ENCODE assay signal across 9 cellular contexts in genomic region chr1:232575524-232576040, GRCh38. TPM values are rescaled to one million over a fixed set of nuclear protein-coding genes. Genes with fewer than 3 reads are reported as not detected.
A peak's percentile ranks its signal among the peaks of the same experiment; 100 is the strongest.
DNase-seq lines count a peak whose midpoint lies in the region; ATAC-seq and TF ChIP-seq lines count a peak whose summit lies in the region.
"Had no signal": no experiment of that assay in that cellular context is flagged by ENCODE, and none has a peak within 500 bp of the region (broad histone marks: within the 10 kb centered on the region; RNA-seq: fewer than 3 reads in every experiment).

No MANE protein-coding gene starts in this region.

- H3K4me1 ChIP-seq in heart right ventricle: peaks cover 0 to 96% (median 64%) of the 10 kb centered on the region in 9 donors
- H3K4me1 ChIP-seq in gastroesophageal sphincter: peaks cover 0 to 76% (median 0%) of the 10 kb centered on the region in 3 donors
- H3K4me1 ChIP-seq in upper lobe of left lung: peaks cover 33 to 58% (median 47%) of the 10 kb centered on the region in 4 donors
- H3K4me1 ChIP-seq: BE2C had no signal

- H3K36me3 ChIP-seq in heart right ventricle: no peaks in the 10 kb centered on the region
- no peaks in the 10 kb centered on the region for H3K36me3 ChIP-seq in gastroesophageal sphincter
- no peaks in the 10 kb centered on the region for H3K36me3 ChIP-seq in upper lobe of left lung
- H3K36me3 ChIP-seq: BE2C had no signal

- peaks cover 3% of the 10 kb centered on the region for H3K36me3 Mint-ChIP-seq in activated T-helper 1 cell treated with anti-CD3 and anti-CD28 coated beads, Interleukin-12 subunit alpha, Interleukin-12 subunit beta, Interleukin-2, Interleukin-4 antibody, amounts not matched to agents 30 ng/mL and 10 ng/mL and 1 ng/mL, durations not matched to agents 14 hours and 24 hours and 36 hours (ENCODE audit: low read depth)
- no peaks in the 10 kb centered on the region for H3K36me3 Mint-ChIP-seq in stimulated activated naive B cell treated with anti-CD40 and anti-IgM and Interleukin-4, amounts not matched to agents 10 μg/mL and 1 μg/mL and 100 μg/mL, for 72 hours

- WGBS in heart right ventricle, 2 donors: 63 to 76% methylated on average over 6 of the region's 6 CpGs
- 42 to 52% methylated on average over 6 of the region's 6 CpGs for WGBS in gastroesophageal sphincter (ENCODE audit: low coverage in 1 of 2), 2 donors
- 59 to 74% methylated on average over 6 of the region's 6 CpGs for WGBS in upper lobe of left lung, 2 donors

- DNase-seq in heart right ventricle (no peak), Right ventricle myocardium inferior (ENCODE audit: missing footprints) (no peak), upper lobe of left lung (no peak), NCI-H524 treated with DMSO at 0.1 percent for 48 hours (lab: John Stamatoyannopoulos, UW) (no peak), HT-29 (ENCODE audit: low spot score) (no peak)
- DNase-seq in activated T-helper 1 cell treated with anti-CD3 and anti-CD28 coated beads, Interleukin-12 subunit alpha, Interleukin-12 subunit beta, Interleukin-2, Interleukin-4 antibody, amounts not matched to agents 30 ng/mL and 10 ng/mL and 1 ng/mL, durations not matched to agents 14 hours and 24 hours and 36 hours (ENCODE audit: low spot score): no peak
- no peak for DNase-seq in stimulated activated naive B cell treated with anti-CD40 and anti-IgM and Interleukin-4, amounts not matched to agents 10 μg/mL and 1 μg/mL and 100 μg/mL, for 72 hours
- DNase-seq: BE2C had no signal

- H3K27ac ChIP-seq in heart right ventricle: peak overlapping the region in 7 of 10 donors; percentile 4 to 70 (median 32)
- H3K27ac ChIP-seq in gastroesophageal sphincter: peak overlapping the region; percentile 57 to 76 (median 68)
- H3K27ac ChIP-seq in upper lobe of left lung: peak overlapping the region in 3 of 4 donors; percentile 20 to 86 (median 35)

- TF ChIP-seq POLR2A in gastroesophageal sphincter (IDR thresholded peaks at IDR 0.05) (no peak), upper lobe of left lung (IDR thresholded peaks at IDR 0.05) (no peak)

- H3K27me3 Mint-ChIP-seq in activated T-helper 1 cell treated with anti-CD3 and anti-CD28 coated beads, Interleukin-12 subunit alpha, Interleukin-12 subunit beta, Interleukin-2, Interleukin-4 antibody, amounts not matched to agents 30 ng/mL and 10 ng/mL and 1 ng/mL, durations not matched to agents 14 hours and 24 hours and 36 hours (ENCODE audit: insufficient read depth): no peaks in the 10 kb centered on the region
- no peaks in the 10 kb centered on the region for H3K27me3 Mint-ChIP-seq in stimulated activated naive B cell treated with anti-CD40 and anti-IgM and Interleukin-4, amounts not matched to agents 10 μg/mL and 1 μg/mL and 100 μg/mL, for 72 hours

- TF ChIP-seq CTCF in heart right ventricle (IDR thresholded peaks at IDR 0.05) (no peak), gastroesophageal sphincter (IDR thresholded peaks at IDR 0.05) (no peak), upper lobe of left lung (IDR thresholded peaks at IDR 0.05) (no peak)

- peaks cover 53% of the 10 kb centered on the region for H3K4me1 Mint-ChIP-seq in activated T-helper 1 cell treated with anti-CD3 and anti-CD28 coated beads, Interleukin-12 subunit alpha, Interleukin-12 subunit beta, Interleukin-2, Interleukin-4 antibody, amounts not matched to agents 30 ng/mL and 10 ng/mL and 1 ng/mL, durations not matched to agents 14 hours and 24 hours and 36 hours (ENCODE audit: low read depth)
- no peaks in the 10 kb centered on the region for H3K4me1 Mint-ChIP-seq in stimulated activated naive B cell treated with anti-CD40 and anti-IgM and Interleukin-4, amounts not matched to agents 10 μg/mL and 1 μg/mL and 100 μg/mL, for 72 hours

- TF ChIP-seq EP300 in gastroesophageal sphincter (IDR thresholded peaks at IDR 0.05) (no peak), upper lobe of left lung (IDR thresholded peaks at IDR 0.05) (no peak)

- intact Hi-C loops in heart right ventricle (cut with DNase I): loop anchor here in 3 of 10 donors (5.0 to 10.0 kb wide), 2 partner anchors 42 to 49 kb away; no protein-coding TSS in a partner anchor
- intact Hi-C loops in Right ventricle myocardium inferior (cut with DNase I): no loop called here
- intact Hi-C loops in activated T-helper 1 cell treated with anti-CD3 and anti-CD28 coated beads, Interleukin-12 subunit alpha, Interleukin-12 subunit beta, Interleukin-2, Interleukin-4 antibody, amounts not matched to agents 30 ng/mL and 10 ng/mL and 1 ng/mL, durations not matched to agents 14 hours and 24 hours and 36 hours (cut with micrococcal nuclease): loop anchor here (5.0 kb wide), 1 partner anchor 48 kb away; no protein-coding TSS in a partner anchor

- ATAC-seq in heart right ventricle: no peak
- no peak for ATAC-seq in Right ventricle myocardium inferior
- ATAC-seq in gastroesophageal sphincter: peak; percentile 39
- no peak for ATAC-seq in upper lobe of left lung (ENCODE audit: low FRiP score in 2 of 2)
- ATAC-seq in stimulated activated naive B cell treated with anti-CD40 and anti-IgM and Interleukin-4, amounts not matched to agents 10 μg/mL and 1 μg/mL and 100 μg/mL, for 72 hours (replicated peaks): no peak

- H3K9me3 ChIP-seq in heart right ventricle (no peaks in the 10 kb centered on the region), gastroesophageal sphincter (no peaks in the 10 kb centered on the region), upper lobe of left lung (no peaks in the 10 kb centered on the region)
- H3K9me3 ChIP-seq: BE2C had no signal

- H3K27me3 ChIP-seq in heart right ventricle (no peaks in the 10 kb centered on the region), gastroesophageal sphincter (no peaks in the 10 kb centered on the region), upper lobe of left lung (no peaks in the 10 kb centered on the region)
- H3K27me3 ChIP-seq: BE2C had no signal

- peak overlapping the region in 1 of 10 donors; percentile 5 for H3K4me3 ChIP-seq in heart right ventricle
- peak overlapping the region; percentile 36 to 46 for H3K4me3 ChIP-seq in gastroesophageal sphincter
- H3K4me3 ChIP-seq in upper lobe of left lung: peak overlapping the region in 1 of 4 donors; percentile 22

- peaks cover 10% of the 10 kb centered on the region for H3K9me3 Mint-ChIP-seq in activated T-helper 1 cell treated with anti-CD3 and anti-CD28 coated beads, Interleukin-12 subunit alpha, Interleukin-12 subunit beta, Interleukin-2, Interleukin-4 antibody, amounts not matched to agents 30 ng/mL and 10 ng/mL and 1 ng/mL, durations not matched to agents 14 hours and 24 hours and 36 hours
- no peaks in the 10 kb centered on the region for H3K9me3 Mint-ChIP-seq in stimulated activated naive B cell treated with anti-CD40 and anti-IgM and Interleukin-4, amounts not matched to agents 10 μg/mL and 1 μg/mL and 100 μg/mL, for 72 hours

- H3K4me3 Mint-ChIP-seq in activated T-helper 1 cell treated with anti-CD3 and anti-CD28 coated beads, Interleukin-12 subunit alpha, Interleukin-12 subunit beta, Interleukin-2, Interleukin-4 antibody, amounts not matched to agents 30 ng/mL and 10 ng/mL and 1 ng/mL, durations not matched to agents 14 hours and 24 hours and 36 hours: no peak overlapping the region
- no peak overlapping the region for H3K4me3 Mint-ChIP-seq in stimulated activated naive B cell treated with anti-CD40 and anti-IgM and Interleukin-4, amounts not matched to agents 10 μg/mL and 1 μg/mL and 100 μg/mL, for 72 hours

- peak overlapping the region; percentile 33 for H3K27ac Mint-ChIP-seq in activated T-helper 1 cell treated with anti-CD3 and anti-CD28 coated beads, Interleukin-12 subunit alpha, Interleukin-12 subunit beta, Interleukin-2, Interleukin-4 antibody, amounts not matched to agents 30 ng/mL and 10 ng/mL and 1 ng/mL, durations not matched to agents 14 hours and 24 hours and 36 hours
- H3K27ac Mint-ChIP-seq in stimulated activated naive B cell treated with anti-CD40 and anti-IgM and Interleukin-4, amounts not matched to agents 10 μg/mL and 1 μg/mL and 100 μg/mL, for 72 hours: no peak overlapping the region

RNA-seq across cellular contexts. Expression of gene SIPA1L2, which starts 54.4 kb away (rescaled TPM):
- total RNA-seq in heart right ventricle (100 to 1,000 TPM in 5 of 10 donors, 10 to 100 TPM in 5; 64.9 to 141 (median 101) TPM), Right ventricle myocardium inferior (120 TPM), gastroesophageal sphincter (10 to 100 TPM; 29.5 to 65.2 (median 32.6) TPM), upper lobe of left lung (10 to 100 TPM; 23.3 to 51.3 (median 34.2) TPM)
- polyA plus RNA-seq in heart right ventricle: 10 to 100 TPM; 20.3 to 39.3 TPM
- total RNA-seq in activated T-helper 1 cell treated with anti-CD3 and anti-CD28 coated beads, Interleukin-12 subunit alpha, Interleukin-12 subunit beta, Interleukin-2, Interleukin-4 antibody, amounts not matched to agents 30 ng/mL and 10 ng/mL and 1 ng/mL, durations not matched to agents 14 hours and 24 hours and 36 hours: 2.3 and 2.6 TPM in 2 replicates
- total RNA-seq in HT-29 (2014; rRNA removed; shearing (Covaris generic)): 4.1 and 5.1 TPM in 2 replicates
